Comparison of ENCODE assay signal across 11 cellular contexts in the genomic region with DNA sequence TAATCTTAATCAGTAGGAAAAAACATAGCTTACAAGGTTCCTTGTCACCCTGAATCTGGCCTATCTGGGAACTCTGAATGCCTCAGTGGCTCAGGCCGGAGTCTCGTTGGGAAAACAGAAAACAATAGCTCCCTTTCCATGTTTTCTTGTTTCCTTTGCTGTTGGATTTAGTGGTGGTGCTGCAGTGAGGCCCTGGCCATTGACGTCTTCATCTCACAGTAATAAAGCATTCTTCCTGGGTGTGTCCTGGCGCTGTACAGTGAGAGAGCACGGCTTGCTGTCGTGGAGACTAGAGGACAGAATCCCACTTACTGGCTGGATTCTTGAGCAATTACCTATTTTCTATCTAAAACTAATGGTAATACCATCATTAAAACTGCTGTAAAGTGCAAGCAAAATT. TPM values are rescaled to one million over a fixed set of nuclear protein-coding genes. Genes with fewer than 3 reads are reported as not detected.
DNase-seq lines count a peak whose midpoint lies in the region; ATAC-seq, FAIRE-seq and TF ChIP-seq lines count a peak whose summit lies in the region.
"Had no signal": no experiment of that assay in that cellular context is flagged by ENCODE, and none has a peak within 500 bp of the region (broad histone marks: within the 10 kb centered on the region; RNA-seq: fewer than 3 reads in every experiment).

No MANE protein-coding gene starts in this region.

- no peak overlapping the region for H2AFZ ChIP-seq in OCI-LY1 (ENCODE audit: low read length)

- H3K36me3 ChIP-seq in OCI-LY1 (ENCODE audit: insufficient read depth, low read length) (no peaks in the 10 kb centered on the region; the same call in 1 of the 2 replicates), aorta (ENCODE audit: control insufficient read depth in 1 of 2, insufficient read depth in 2 of 2, low read length in 1 of 2) (peaks cover 0 to 2% of the 10 kb centered on the region in 2 donors)

- H3K9me3 ChIP-seq in OCI-LY1 (ENCODE audit: low read length) (no peaks in the 10 kb centered on the region), aorta (ENCODE audit: control insufficient read depth, low read length) (no peaks in the 10 kb centered on the region)
- H3K9me3 ChIP-seq: vagina had no signal

- H3K27me3 ChIP-seq in OCI-LY1 (ENCODE audit: insufficient read depth, low read length): no peaks in the 10 kb centered on the region
- H3K27me3 ChIP-seq in aorta (ENCODE audit: control insufficient read depth in 1 of 2, insufficient read depth in 2 of 2, low read length in 1 of 2): no peaks in the 10 kb centered on the region

- no peaks in the 10 kb centered on the region for H3K79me2 ChIP-seq in OCI-LY1 (ENCODE audit: insufficient read depth, low read length)

- H3K36me3 Mint-ChIP-seq in activated CD4-positive, alpha-beta T cell treated with anti-CD3 and anti-CD28 coated beads, Interleukin-2, amount 10 ng/mL, durations not matched to agents 7 days and 5 days (ENCODE audit: low read depth): peaks cover 41% of the 10 kb centered on the region
- no peaks in the 10 kb centered on the region for H3K36me3 Mint-ChIP-seq in progenitor cell of endocrine pancreas (ENCODE audit: insufficient read depth)

- intact Hi-C loops in aorta (cut with DNase I): no loop called here

- H3K9ac ChIP-seq in OCI-LY1 (ENCODE audit: low read length): no peak overlapping the region

- POLR2A ChIA-PET in activated CD4-positive, alpha-beta T cell treated with anti-CD3 and anti-CD28 coated beads, Interleukin-2, amount 10 ng/mL, durations not matched to agents 7 days and 5 days (lab: Charles Lee): interaction anchor here (1.0 kb wide), 1 partner anchor 18 kb away, joined by 4 read pairs; no protein-coding TSS in a partner anchor

- DNase-seq in activated CD4-positive, alpha-beta T cell treated with anti-CD3 and anti-CD28 coated beads, Interleukin-2, amount 10 ng/mL, durations not matched to agents 7 days and 5 days: no peak
- DNase-seq in activated CD4-positive, alpha-beta T cell treated with anti-CD3 and anti-CD28 coated beads for 1 hour: no peak
- peak; percentile 24 for DNase-seq in cerebellum (ENCODE audit: low spot score)
- DNase-seq in progenitor cell of endocrine pancreas (ENCODE audit: low spot score, unreplicated experiment): no peak
- DNase-seq in amygdala (lab: John Stamatoyannopoulos, UW): no peak
- no peak for DNase-seq in aorta
- DNase-seq in RCC 7860 (ENCODE audit: low spot score): no peak
- DNase-seq: central memory CD4-positive, alpha-beta T cell had no signal

- H3K27ac Mint-ChIP-seq in activated CD4-positive, alpha-beta T cell treated with anti-CD3 and anti-CD28 coated beads, Interleukin-2, amount 10 ng/mL, durations not matched to agents 7 days and 5 days: peak overlapping the region; percentile 100
- peak overlapping the region; percentile 78 for H3K27ac Mint-ChIP-seq in progenitor cell of endocrine pancreas

- no peak for ATAC-seq in aorta (ENCODE audit: low FRiP score)

- H3K27me3 Mint-ChIP-seq in activated CD4-positive, alpha-beta T cell treated with anti-CD3 and anti-CD28 coated beads, Interleukin-2, amount 10 ng/mL, durations not matched to agents 7 days and 5 days: no peaks in the 10 kb centered on the region
- peaks cover 8% of the 10 kb centered on the region for H3K27me3 Mint-ChIP-seq in progenitor cell of endocrine pancreas

- H3K9me2 ChIP-seq in OCI-LY1 (ENCODE audit: low read depth, low read length): no peaks in the 10 kb centered on the region

- no peak for TF ChIP-seq CTCF in OCI-LY1 (IDR thresholded peaks at IDR 0.05; ENCODE audit: low read length)
- TF ChIP-seq CTCF in progenitor cell of endocrine pancreas (IDR thresholded peaks at IDR 0.05; ENCODE audit: unreplicated experiment): no peak

- H3K4me3 ChIP-seq in OCI-LY1 (ENCODE audit: low read depth, low read length, poor library complexity, severe bottlenecking) (no peak overlapping the region), aorta (ENCODE audit: low read length in 2 of 2) (no peak overlapping the region)

- peaks cover 48% of the 10 kb centered on the region for H3K4me1 Mint-ChIP-seq in activated CD4-positive, alpha-beta T cell treated with anti-CD3 and anti-CD28 coated beads, Interleukin-2, amount 10 ng/mL, durations not matched to agents 7 days and 5 days
- H3K4me1 Mint-ChIP-seq in progenitor cell of endocrine pancreas (ENCODE audit: low read depth): peaks cover 40% of the 10 kb centered on the region

- CTCF ChIA-PET in activated CD4-positive, alpha-beta T cell treated with anti-CD3 and anti-CD28 coated beads, Interleukin-2, amount 10 ng/mL, durations not matched to agents 7 days and 5 days (lab: Charles Lee): interaction anchor here (0.6 to 1.4 kb wide), 5 partner anchors 22 to 248 kb away, joined by 3 to 4 read pairs (median 3); no protein-coding TSS in a partner anchor

- no peaks in the 10 kb centered on the region for H4K20me1 ChIP-seq in OCI-LY1 (ENCODE audit: insufficient read depth, low read length)

- peak overlapping the region; percentile 86 for H3K27ac ChIP-seq in OCI-LY1 (ENCODE audit: low read depth, low read length, poor library complexity, severe bottlenecking)
- H3K27ac ChIP-seq in aorta (ENCODE audit: low read depth in 1 of 2, low read length in 2 of 2): no peak overlapping the region

- FAIRE-seq in RCC 7860 (lab: Jason Lieb, UNC): no peak
- FAIRE-seq: islet of Langerhans had no signal

- H3K4me1 ChIP-seq in OCI-LY1 (ENCODE audit: insufficient read depth, low read length, severe bottlenecking) (peaks cover 40% of the 10 kb centered on the region), aorta (ENCODE audit: control insufficient read depth in 1 of 2, insufficient read depth in 2 of 2, low read length in 2 of 2) (no peaks in the 10 kb centered on the region)

- H3K4me2 ChIP-seq in OCI-LY1 (ENCODE audit: low read length): no peak overlapping the region; the same call in 1 of the 2 replicates

- H3K9me3 Mint-ChIP-seq in activated CD4-positive, alpha-beta T cell treated with anti-CD3 and anti-CD28 coated beads, Interleukin-2, amount 10 ng/mL, durations not matched to agents 7 days and 5 days: no peaks in the 10 kb centered on the region
- H3K9me3 Mint-ChIP-seq in progenitor cell of endocrine pancreas (ENCODE audit: low read depth): no peaks in the 10 kb centered on the region

- 79 to 81% methylated on average over 6 of the region's 6 CpGs for WGBS in aorta, 2 donors

- peak overlapping the region; percentile 68 for H3K4me3 Mint-ChIP-seq in activated CD4-positive, alpha-beta T cell treated with anti-CD3 and anti-CD28 coated beads, Interleukin-2, amount 10 ng/mL, durations not matched to agents 7 days and 5 days
- H3K4me3 Mint-ChIP-seq in progenitor cell of endocrine pancreas (ENCODE audit: low read depth): peak overlapping the region; percentile 2

- H3F3A ChIP-seq in OCI-LY1 (ENCODE audit: insufficient read depth, low read length): no peaks in the 10 kb centered on the region

RNA-seq across cellular contexts. Expression of a gene that starts 1.3 kb away (rescaled TPM):
- 100 to 1,000 TPM; 423 to 424 TPM for total RNA-seq in activated CD4-positive, alpha-beta T cell treated with anti-CD3 and anti-CD28 coated beads, Interleukin-2, amount 10 ng/mL, durations not matched to agents 7 days and 5 days
- total RNA-seq in cerebellum: 118 TPM
- 47.7 and 49.1 TPM in 2 replicates for total RNA-seq in progenitor cell of endocrine pancreas
- 1 to 10 TPM; 4.5 to 7.3 TPM for total RNA-seq in aorta
- 1 to 10 TPM; 1.8 to 1.9 TPM for polyA plus RNA-seq in aorta
